Comparison of ENCODE assay signal across 8 cellular contexts in the genomic region with DNA sequence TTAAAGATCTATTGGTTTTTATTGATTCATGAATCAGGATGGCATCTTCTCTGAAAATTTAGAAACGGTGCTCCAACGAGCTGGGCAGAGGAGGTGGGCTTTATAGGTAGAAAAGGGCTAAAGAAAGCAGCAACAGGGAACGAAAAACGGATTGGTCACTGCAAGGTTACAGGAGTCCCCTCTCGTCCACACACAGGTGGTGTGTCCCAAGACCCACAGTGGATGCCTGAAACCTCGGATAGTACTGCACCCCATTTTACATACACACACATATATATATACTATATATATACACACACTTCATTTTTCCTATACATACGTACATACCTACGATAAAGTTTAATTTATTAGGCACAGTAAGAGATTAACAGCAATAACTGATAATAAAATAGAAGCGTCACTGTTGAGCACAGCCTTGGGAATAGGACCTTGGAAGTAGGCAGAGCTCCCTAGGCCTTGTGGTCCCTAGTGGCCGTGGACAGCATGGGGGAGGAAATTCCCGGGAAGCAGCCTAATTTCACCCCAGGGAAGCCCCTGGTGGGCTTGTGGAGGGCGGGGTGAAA. TPM values are rescaled to one million over a fixed set of nuclear protein-coding genes. Genes with fewer than 3 reads are reported as not detected.
DNase-seq lines count a peak whose midpoint lies in the region; ATAC-seq and TF ChIP-seq lines count a peak whose summit lies in the region.

No MANE protein-coding gene starts in this region.

- H3K27ac ChIP-seq in VCaP (peak overlapping the region; percentile 82), sigmoid colon (peak overlapping the region; percentile 74 to 84 (median 82))

- peaks cover 0 to 22% (median 15%) of the 10 kb centered on the region in 4 donors for H3K4me1 ChIP-seq in sigmoid colon

- no peaks in the 10 kb centered on the region for H3K4me1 Mint-ChIP-seq in glutamatergic neuron (ENCODE audit: low read depth, unreplicated experiment)

- peak overlapping the region in 3 of 4 donors; percentile 67 to 97 (median 75) for H3K4me3 ChIP-seq in sigmoid colon

- no peak overlapping the region for H3K27ac Mint-ChIP-seq in glutamatergic neuron (ENCODE audit: unreplicated experiment)

- no peaks in the 10 kb centered on the region for H3K36me3 Mint-ChIP-seq in glutamatergic neuron (ENCODE audit: unreplicated experiment)

- intact Hi-C loops in sigmoid colon (cut with DNase I): no loop called here

- no peak for DNase-seq in glutamatergic neuron
- no peak for DNase-seq in sigmoid colon
- DNase-seq in DMS 273 treated with DMSO at 0.1 percent for 48 hours (lab: John Stamatoyannopoulos, UW): no peak
- no peak for DNase-seq in EL

- TF ChIP-seq EP300 in sigmoid colon (IDR thresholded peaks at IDR 0.05): no peak

- peak; percentile 2 for ATAC-seq in GM21723 (IDR thresholded peaks at IDR 0.05; ENCODE audit: unreplicated experiment)
- ATAC-seq in HG03280 (IDR thresholded peaks at IDR 0.05; ENCODE audit: unreplicated experiment): no peak
- ATAC-seq in HG03378 (IDR thresholded peaks at IDR 0.05; ENCODE audit: unreplicated experiment): no peak

- TF ChIP-seq CTCF in VCaP (conservative IDR thresholded peaks at IDR 0.05) (no peak), glutamatergic neuron (IDR thresholded peaks at IDR 0.05; ENCODE audit: partially characterized antibody, unreplicated experiment) (no peak), sigmoid colon (IDR thresholded peaks at IDR 0.05) (peak in 2 of 4 experiments; percentile 6 to 9)

- no peak for TF ChIP-seq POLR2A in sigmoid colon (IDR thresholded peaks at IDR 0.05)

- H3K36me3 ChIP-seq in sigmoid colon: peaks cover 2 to 12% (median 4%) of the 10 kb centered on the region in 4 donors

- H3K27me3 Mint-ChIP-seq in glutamatergic neuron (ENCODE audit: unreplicated experiment): no peaks in the 10 kb centered on the region

- H3K27me3 ChIP-seq in sigmoid colon: no peaks in the 10 kb centered on the region

- 63 to 79% methylated on average over 12 of the region's 12 CpGs for WGBS in sigmoid colon, 2 donors

- H3K4me3 Mint-ChIP-seq in glutamatergic neuron (ENCODE audit: unreplicated experiment): peak overlapping the region; percentile 73

- no peaks in the 10 kb centered on the region for H3K9me3 ChIP-seq in sigmoid colon

- H3K9me3 Mint-ChIP-seq in glutamatergic neuron (ENCODE audit: unreplicated experiment): peaks cover 1% of the 10 kb centered on the region

RNA-seq across cellular contexts. Expression of a gene that starts 0.7 kb away (rescaled TPM):
- total RNA-seq in glutamatergic neuron (ENCODE audit: unreplicated experiment): 41.6 TPM
- 10 to 100 TPM; 49.8 to 73.8 (median 64.5) TPM for total RNA-seq in sigmoid colon
- 10 to 100 TPM; 36.6 to 50.1 (median 43.2) TPM for polyA plus RNA-seq in sigmoid colon
